In genomic region chr3:188877381-188877780, GRCh38 we compare ENCODE assay signal across 33 cellular contexts.
"Had no signal": no experiment of that assay in that cellular context is flagged by ENCODE, and none has a peak within 500 bp of the region (broad histone marks: within the 10 kb centered on the region; RNA-seq: fewer than 3 reads in every experiment).

No MANE protein-coding gene starts in this region.

- FAIRE-seq: TTC549 had no signal

- H3K9me3 ChIP-seq: ascending aorta had no signal

- H3K4me3 ChIP-seq: ascending aorta had no signal

- H3K27ac ChIP-seq: ascending aorta, VCaP had no signal

- H3K4me3 Mint-ChIP-seq: activated B cell treated with CpG ODN at 0.5 μM for 24 hours; activated CD4-positive, alpha-beta memory T cell treated with anti-CD3 and anti-CD28 coated beads for 36 hours; activated CD4-positive, alpha-beta T cell treated with anti-CD3 and anti-CD28 coated beads, Interleukin-2, amount 10 ng/mL, durations not matched to agents 24 days and 14 days; activated CD8-positive, alpha-beta T cell treated with anti-CD3 and anti-CD28 coated beads for 36 hours; activated naive CD4-positive, alpha-beta T cell treated with anti-CD3 and anti-CD28 coated beads, Interleukin-2, amount 10 ng/mL, durations not matched to agents 7 days and 5 days; activated naive CD4-positive, alpha-beta T cell treated with anti-CD3 and anti-CD28 coated beads, Interleukin-2, amount 50 U/mL, for 24 hours; activated naive CD8-positive, alpha-beta T cell; activated naive CD8-positive, alpha-beta T cell treated with anti-CD3 and anti-CD28 coated beads, Interleukin-2, amount 10 ng/mL, durations not matched to agents 7 days and 5 days; activated naive CD8-positive, alpha-beta T cell treated with anti-CD3 and anti-CD28 coated beads, Interleukin-2, amount 50 U/mL, for 24 hours; brain; T-helper 1 cell treated with Interleukin-12 subunit alpha and Interleukin-12 subunit beta and Interleukin-4 antibody, amounts not matched to agents 30 μg/mL and 1 μg/mL, for 36 hours; T-helper 2 cell treated with Interferon-gamma antibody and Interleukin-4, amounts not matched to agents 5 μg/mL and 100 μg/mL, for 36 hours had no signal

- H3K27me3 ChIP-seq: ascending aorta had no signal

- H3K27ac Mint-ChIP-seq: activated B cell treated with CpG ODN at 0.5 μM for 24 hours; activated CD4-positive, alpha-beta memory T cell treated with anti-CD3 and anti-CD28 coated beads for 36 hours; activated CD4-positive, alpha-beta T cell treated with anti-CD3 and anti-CD28 coated beads, Interleukin-2, amount 10 ng/mL, durations not matched to agents 24 days and 14 days; activated CD8-positive, alpha-beta T cell treated with anti-CD3 and anti-CD28 coated beads for 36 hours; activated naive CD4-positive, alpha-beta T cell treated with anti-CD3 and anti-CD28 coated beads, Interleukin-2, amount 10 ng/mL, durations not matched to agents 7 days and 5 days; activated naive CD4-positive, alpha-beta T cell treated with anti-CD3 and anti-CD28 coated beads, Interleukin-2, amount 50 U/mL, for 24 hours; activated naive CD8-positive, alpha-beta T cell; activated naive CD8-positive, alpha-beta T cell treated with anti-CD3 and anti-CD28 coated beads, Interleukin-2, amount 10 ng/mL, durations not matched to agents 7 days and 5 days; activated naive CD8-positive, alpha-beta T cell treated with anti-CD3 and anti-CD28 coated beads, Interleukin-2, amount 50 U/mL, for 24 hours; activated T-helper 2 cell treated with anti-CD3 and anti-CD28 coated beads, Interferon-gamma antibody, Interleukin-2, Interleukin-4, amounts not matched to agents 10 μg/mL and 5 μg/mL and 100 μg/mL, durations not matched to agents 14 hours and 24 hours and 36 hours; brain; T-helper 1 cell treated with Interleukin-12 subunit alpha and Interleukin-12 subunit beta and Interleukin-4 antibody, amounts not matched to agents 30 μg/mL and 1 μg/mL, for 36 hours; T-helper 2 cell treated with Interferon-gamma antibody and Interleukin-4, amounts not matched to agents 5 μg/mL and 100 μg/mL, for 36 hours had no signal

- DNase-seq: activated B cell treated with CpG ODN at 0.5 μM for 24 hours; activated CD4-positive, alpha-beta memory T cell treated with anti-CD3 and anti-CD28 coated beads for 36 hours; activated CD4-positive, alpha-beta T cell treated with anti-CD3 and anti-CD28 coated beads for 4 hours; activated CD4-positive, alpha-beta T cell treated with anti-CD3 and anti-CD28 coated beads, Interleukin-2, amount 10 ng/mL, durations not matched to agents 24 days and 14 days; activated CD4-positive, alpha-beta T cell treated with anti-CD3 and anti-CD28 coated beads, Interleukin-2, amount 50 U/mL, for 1 hour; activated CD4-positive, alpha-beta T cell treated with anti-CD3 and anti-CD28 coated beads, Interleukin-2, amount 50 U/mL, for 4 hours; activated CD4-positive, CD25-positive, alpha-beta regulatory T cell treated with anti-CD3 and anti-CD28 coated beads, Interleukin-2, amount 50 U/mL, for 72 hours; activated CD8-positive, alpha-beta memory T cell treated with anti-CD3 and anti-CD28 coated beads, Interleukin-2, amount 50 U/mL, for 4 hours; activated CD8-positive, alpha-beta T cell treated with anti-CD3 and anti-CD28 coated beads for 36 hours; activated effector memory CD4-positive, alpha-beta T cell treated with Interleukin-2 at 50 U/mL for 16 hours; activated gamma-delta T cell; activated naive CD4-positive, alpha-beta T cell treated with anti-CD3 and anti-CD28 coated beads, Interleukin-2, amount 10 ng/mL, durations not matched to agents 7 days and 5 days; activated naive CD4-positive, alpha-beta T cell treated with Interleukin-2 at 50 U/mL for 16 hours; activated naive CD8-positive, alpha-beta T cell treated with anti-CD3 and anti-CD28 coated beads, Interleukin-2, amount 10 ng/mL, durations not matched to agents 7 days and 5 days; activated naive CD8-positive, alpha-beta T cell treated with anti-CD3 and anti-CD28 coated beads, Interleukin-2, amount 50 U/mL, for 24 hours; activated T-cell treated with anti-CD3 and anti-CD28 coated beads for 4 hours; activated T-cell treated with anti-CD3 and anti-CD28 coated beads, Interleukin-2, amount 50 U/mL, for 1 hour; activated T-cell treated with anti-CD3 and anti-CD28 coated beads, Interleukin-2, amount 50 U/mL, for 48 hours; amygdala; anterior cingulate cortex; central memory CD4-positive, alpha-beta T cell; T-helper 1 cell; T-helper 2 cell; T-helper 9 cell had no signal

- H3K4me1 Mint-ChIP-seq: activated B cell treated with CpG ODN at 0.5 μM for 24 hours; activated naive CD4-positive, alpha-beta T cell treated with anti-CD3 and anti-CD28 coated beads, Interleukin-2, amount 10 ng/mL, durations not matched to agents 7 days and 5 days; activated naive CD4-positive, alpha-beta T cell treated with anti-CD3 and anti-CD28 coated beads, Interleukin-2, amount 50 U/mL, for 24 hours; activated naive CD8-positive, alpha-beta T cell treated with anti-CD3 and anti-CD28 coated beads, Interleukin-2, amount 10 ng/mL, durations not matched to agents 7 days and 5 days; brain had no signal

- H3K27me3 Mint-ChIP-seq: activated B cell treated with CpG ODN at 0.5 μM for 24 hours; activated CD4-positive, alpha-beta memory T cell treated with anti-CD3 and anti-CD28 coated beads for 36 hours; activated CD4-positive, alpha-beta T cell treated with anti-CD3 and anti-CD28 coated beads, Interleukin-2, amount 10 ng/mL, durations not matched to agents 24 days and 14 days; activated CD8-positive, alpha-beta T cell treated with anti-CD3 and anti-CD28 coated beads for 36 hours; activated naive CD4-positive, alpha-beta T cell treated with anti-CD3 and anti-CD28 coated beads, Interleukin-2, amount 10 ng/mL, durations not matched to agents 7 days and 5 days; activated naive CD4-positive, alpha-beta T cell treated with anti-CD3 and anti-CD28 coated beads, Interleukin-2, amount 50 U/mL, for 24 hours; activated naive CD8-positive, alpha-beta T cell; activated naive CD8-positive, alpha-beta T cell treated with anti-CD3 and anti-CD28 coated beads, Interleukin-2, amount 10 ng/mL, durations not matched to agents 7 days and 5 days; activated naive CD8-positive, alpha-beta T cell treated with anti-CD3 and anti-CD28 coated beads, Interleukin-2, amount 50 U/mL, for 24 hours; brain had no signal

- ATAC-seq: activated CD8-positive, alpha-beta T cell treated with anti-CD3 and anti-CD28 coated beads for 36 hours; activated naive CD8-positive, alpha-beta T cell treated with anti-CD3 and anti-CD28 coated beads, Interleukin-2, amount 50 U/mL, for 24 hours had no signal

- H3K9me3 Mint-ChIP-seq: activated B cell treated with CpG ODN at 0.5 μM for 24 hours; activated CD4-positive, alpha-beta memory T cell treated with anti-CD3 and anti-CD28 coated beads for 36 hours; activated CD4-positive, alpha-beta T cell treated with anti-CD3 and anti-CD28 coated beads, Interleukin-2, amount 10 ng/mL, durations not matched to agents 24 days and 14 days; activated CD8-positive, alpha-beta T cell treated with anti-CD3 and anti-CD28 coated beads for 36 hours; activated naive CD4-positive, alpha-beta T cell treated with anti-CD3 and anti-CD28 coated beads, Interleukin-2, amount 10 ng/mL, durations not matched to agents 7 days and 5 days; activated naive CD4-positive, alpha-beta T cell treated with anti-CD3 and anti-CD28 coated beads, Interleukin-2, amount 50 U/mL, for 24 hours; activated T-helper 2 cell treated with anti-CD3 and anti-CD28 coated beads, Interferon-gamma antibody, Interleukin-2, Interleukin-4, amounts not matched to agents 10 μg/mL and 5 μg/mL and 100 μg/mL, durations not matched to agents 14 hours and 24 hours and 36 hours; T-helper 1 cell treated with Interleukin-12 subunit alpha and Interleukin-12 subunit beta and Interleukin-4 antibody, amounts not matched to agents 30 μg/mL and 1 μg/mL, for 36 hours; T-helper 2 cell treated with Interferon-gamma antibody and Interleukin-4, amounts not matched to agents 5 μg/mL and 100 μg/mL, for 36 hours had no signal
